1 cellular context compared by ENCODE assay signal in the genomic region with DNA sequence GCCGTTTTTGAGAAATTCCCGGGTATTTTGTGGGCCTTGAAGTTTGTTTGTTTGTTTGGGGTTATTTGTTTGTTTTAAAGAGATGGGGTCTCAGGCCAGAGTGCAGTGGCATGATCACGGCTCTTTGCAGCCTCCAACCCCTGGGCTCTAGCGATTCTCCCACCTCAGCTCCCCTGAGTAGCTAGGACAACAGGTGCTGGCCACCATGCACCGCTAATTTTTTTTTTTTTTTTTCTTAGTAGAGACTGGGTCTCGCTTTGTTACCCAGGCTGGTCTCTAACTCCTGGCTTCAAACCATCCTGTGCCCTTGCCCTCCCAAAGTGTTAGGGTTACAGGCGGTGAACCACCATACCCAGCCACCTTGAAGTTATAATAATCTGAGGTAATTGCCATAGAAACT.
TF ChIP-seq lines count a peak whose summit lies in the region.

No MANE protein-coding gene starts in this region.

TF ChIP-seq in K562, 482 proteins besides CTCF, POLR2A, EP300 and RAD21:
- TF ChIP-seq RBFOX2 (IDR thresholded peaks at IDR 0.05; ENCODE audit: low read depth, low read length) (peak; percentile 6; the same call in 1 of the 2 replicates), IFI16 (CRISPR knock-in tag; IDR thresholded peaks at IDR 0.05) (no peak)
- TF ChIP-seq, protein P1, sequence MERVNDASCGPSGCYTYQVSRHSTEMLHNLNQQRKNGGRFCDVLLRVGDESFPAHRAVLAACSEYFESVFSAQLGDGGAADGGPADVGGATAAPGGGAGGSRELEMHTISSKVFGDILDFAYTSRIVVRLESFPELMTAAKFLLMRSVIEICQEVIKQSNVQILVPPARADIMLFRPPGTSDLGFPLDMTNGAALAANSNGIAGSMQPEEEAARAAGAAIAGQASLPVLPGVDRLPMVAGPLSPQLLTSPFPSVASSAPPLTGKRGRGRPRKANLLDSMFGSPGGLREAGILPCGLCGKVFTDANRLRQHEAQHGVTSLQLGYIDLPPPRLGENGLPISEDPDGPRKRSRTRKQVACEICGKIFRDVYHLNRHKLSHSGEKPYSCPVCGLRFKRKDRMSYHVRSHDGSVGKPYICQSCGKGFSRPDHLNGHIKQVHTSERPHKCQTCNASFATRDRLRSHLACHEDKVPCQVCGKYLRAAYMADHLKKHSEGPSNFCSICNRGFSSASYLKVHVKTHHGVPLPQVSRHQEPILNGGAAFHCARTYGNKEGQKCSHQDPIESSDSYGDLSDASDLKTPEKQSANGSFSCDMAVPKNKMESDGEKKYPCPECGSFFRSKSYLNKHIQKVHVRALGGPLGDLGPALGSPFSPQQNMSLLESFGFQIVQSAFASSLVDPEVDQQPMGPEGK (CRISPR knock-in tag; IDR thresholded peaks at IDR 0.05; ENCODE audit: borderline replicate concordance) = no peak
